In the genomic region with DNA sequence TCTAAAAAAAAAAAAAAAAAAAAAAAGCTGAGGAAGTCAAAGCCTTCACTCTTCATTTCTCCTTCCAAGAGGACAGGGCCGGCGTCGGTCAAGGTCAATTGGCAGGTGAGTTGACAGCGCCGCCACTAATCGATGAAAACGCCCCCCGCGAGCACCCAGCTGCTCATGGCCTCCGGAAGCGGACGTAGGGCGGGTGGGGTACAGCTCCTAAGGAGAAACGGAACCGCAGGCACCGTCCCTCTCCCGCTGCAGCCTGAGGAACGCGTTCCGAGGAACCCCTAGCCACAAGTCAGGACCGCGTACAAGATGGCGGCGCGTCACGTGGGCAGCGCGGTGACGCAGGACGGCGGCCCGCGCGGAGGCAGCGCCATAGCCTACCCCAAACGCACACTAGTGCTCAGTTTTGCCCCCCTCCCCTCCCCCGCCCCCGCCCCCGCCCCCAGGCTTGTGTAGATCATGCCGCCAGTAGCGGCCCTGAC, we compare ENCODE assay signal across 8 cellular contexts. TPM values are rescaled to one million over a fixed set of nuclear protein-coding genes. Genes with fewer than 3 reads are reported as not detected.
DNase-seq lines count a peak whose midpoint lies in the region; ATAC-seq, FAIRE-seq and TF ChIP-seq lines count a peak whose summit lies in the region.

A gene (plus strand): TSS at position 465 of the 479 bp plus-strand sequence. CDS start 16,045 bp downstream, outside the sequence.

- DNase-seq in A549 (ENCODE audit: low read depth in 1 of 2, low spot score in 1 of 2) (peak; percentile 93 to 97), NCI-H2171 (lab: John Stamatoyannopoulos, UW) (peak; percentile 91), WERI-Rb-1 (peak; percentile 90), bronchial epithelial cell (ENCODE audit: low read depth) (peak; percentile 78), immature natural killer cell (peak; percentile 90 to 91 (median 91)), smooth muscle cell of the brain vasculature (ENCODE audit: low read depth, low spot score) (peak; percentile 77)

- TF ChIP-seq CTCF in A549 (IDR thresholded peaks at IDR 0.05) (no peak), WERI-Rb-1 (IDR thresholded peaks at IDR 0.05; ENCODE audit: low read depth, low read length) (no peak), bronchial epithelial cell (IDR thresholded peaks at IDR 0.05; ENCODE audit: insufficient read depth, low read length, severe bottlenecking) (no peak)

- peaks cover 3% of the 10 kb centered on the region for H3K36me3 ChIP-seq in WERI-Rb-1
- H3K36me3 ChIP-seq in bronchial epithelial cell (ENCODE audit: control insufficient read depth, insufficient read depth, low read length), result no peaks in the 10 kb centered on the region

- peaks cover 24% of the 10 kb centered on the region for H3K4me1 ChIP-seq in A549

- POLR2A ChIA-PET in A549 (lab: Yijun Ruan, JAX), result interaction anchor here (0.6 to 2.6 kb wide), 15 partner anchors 9 to 679 kb away, joined by 3 to 14 read pairs (median 5); a partner anchor contains a TSS

- WGBS in A549 (ENCODE audit: missing lambda C conversion rate), result under 1% methylated on average over 35 of the region's 41 CpGs

- H3K4me3 ChIP-seq in A549, result peak within 1 kb of the TSS; percentile 94
- peak within 1 kb of the TSS; percentile 99 for H3K4me3 ChIP-seq in WERI-Rb-1 (ENCODE audit: low read depth, low read length)
- peak within 1 kb of the TSS; percentile 91 for H3K4me3 ChIP-seq in bronchial epithelial cell (ENCODE audit: low read depth, low read length)

- no peaks in the 10 kb centered on the region for H3K36me3 Mint-ChIP-seq in immature natural killer cell

- peak within 1 kb of the TSS; percentile 90 to 98 (median 96) for H3K27ac Mint-ChIP-seq in immature natural killer cell

- peak; percentile 97 for TF ChIP-seq POLR2A in A549 (IDR thresholded peaks at IDR 0.05; ENCODE audit: low read length)

- no peak for TF ChIP-seq EP300 in A549 (IDR thresholded peaks at IDR 0.05)

- no peaks in the 10 kb centered on the region for H3K27me3 ChIP-seq in WERI-Rb-1 (ENCODE audit: insufficient read depth, low read depth, severe bottlenecking)
- no peaks in the 10 kb centered on the region for H3K27me3 ChIP-seq in bronchial epithelial cell (ENCODE audit: control insufficient read depth, insufficient read depth, low read length)

- FAIRE-seq in A549 (lab: Jason Lieb, UNC) (no peak), bronchial epithelial cell (lab: Jason Lieb, UNC) (no peak)

- no peaks in the 10 kb centered on the region for H3K9me3 ChIP-seq in A549
- H3K9me3 ChIP-seq in WERI-Rb-1 (ENCODE audit: severe bottlenecking), result no peaks in the 10 kb centered on the region

- peaks cover 35 to 53% of the 10 kb centered on the region in 2 donors for H3K4me1 Mint-ChIP-seq in immature natural killer cell

- no peak for TF ChIP-seq RAD21 in A549 (conservative IDR thresholded peaks at IDR 0.05 in 1 of 2, IDR thresholded peaks at IDR 0.05 in 1 of 2)

- H3K4me3 Mint-ChIP-seq in immature natural killer cell, result peak within 1 kb of the TSS; percentile 89 to 97 (median 92)

- ATAC-seq in A549 (peak; percentile 91 to 93), GM18858 (IDR thresholded peaks at IDR 0.05; ENCODE audit: unreplicated experiment) (peak; percentile 56), HG03095 (IDR thresholded peaks at IDR 0.05; ENCODE audit: unreplicated experiment) (peak; percentile 63)

- H3K9me3 Mint-ChIP-seq in immature natural killer cell, result no peaks in the 10 kb centered on the region

- peak within 1 kb of the TSS; percentile 97 for H3K4me2 ChIP-seq in A549

- H3K27ac ChIP-seq in A549, result peak within 1 kb of the TSS; percentile 96 to 100
- peak within 1 kb of the TSS; percentile 99 for H3K27ac ChIP-seq in WERI-Rb-1

- H3K27me3 Mint-ChIP-seq in immature natural killer cell (ENCODE audit: low read depth in 3 of 3), result peaks cover 16 to 25% (median 25%) of the 10 kb centered on the region in 3 donors

- CTCF ChIA-PET in A549 (lab: Yijun Ruan, JAX), result interaction anchor here (0.9 to 6.0 kb wide), 6 partner anchors 10 to 263 kb away, joined by 5 to 109 read pairs (median 20); a partner anchor contains a TSS

TF ChIP-seq in A549, 52 proteins besides CTCF, POLR2A, EP300 and RAD21 (continues in another document):
- TF ChIP-seq CBX8 (IDR thresholded peaks at IDR 0.05) (no peak), ZSCAN20 (CRISPR knock-in tag; IDR thresholded peaks at IDR 0.05) (no peak), MAZ (IDR thresholded peaks at IDR 0.05; ENCODE audit: borderline replicate concordance, low read depth, low read length) (peak; percentile 72; the same call in 1 of the 2 replicates), ZNF302 (CRISPR knock-in tag; IDR thresholded peaks at IDR 0.05) (no peak), TFCP2L1 (CRISPR knock-in tag; IDR thresholded peaks at IDR 0.05) (0 out of 2 replicates have a peak, but pooled peaks have one; percentile 66), PHF8 (IDR thresholded peaks at IDR 0.05; ENCODE audit: borderline replicate concordance, low read depth) (peak; percentile 64; the same call in 1 of the 2 replicates), SREBF2 (IDR thresholded peaks at IDR 0.05) (no peak), ZC3H11A (IDR thresholded peaks at IDR 0.05) (no peak), JUN (IDR thresholded peaks at IDR 0.05) (peak in 1 of 2 experiments; percentile 85; a peak in 4 of 5 replicates), JUNB (IDR thresholded peaks at IDR 0.05) (no peak), CBX2 (IDR thresholded peaks at IDR 0.05; ENCODE audit: borderline replicate concordance, low read depth) (no peak), MYC (IDR thresholded peaks at IDR 0.05; ENCODE audit: borderline replicate concordance, low read length) (peak; percentile 29; the same call in 1 of the 2 replicates), HOXA7 (CRISPR knock-in tag; IDR thresholded peaks at IDR 0.05) (no peak), FOSB (CRISPR knock-in tag; IDR thresholded peaks at IDR 0.05) (no peak), HOXB5 (CRISPR knock-in tag; IDR thresholded peaks at IDR 0.05) (no peak), RNF2 (IDR thresholded peaks at IDR 0.05; ENCODE audit: borderline replicate concordance, low read depth) (no peak), RARB (CRISPR knock-in tag; IDR thresholded peaks at IDR 0.05) (no peak), BHLHE40 (IDR thresholded peaks at IDR 0.05; ENCODE audit: low read depth, low read length) (no peak), KDM5A (IDR thresholded peaks at IDR 0.05) (0 out of 2 replicates have a peak, but pooled peaks have one; percentile 32), EHF (CRISPR knock-in tag; IDR thresholded peaks at IDR 0.05) (no peak), ESRRA (IDR thresholded peaks at IDR 0.05; ENCODE audit: borderline replicate concordance, low read length) (peak; percentile 93)
- TF ChIP-seq, protein P1, sequence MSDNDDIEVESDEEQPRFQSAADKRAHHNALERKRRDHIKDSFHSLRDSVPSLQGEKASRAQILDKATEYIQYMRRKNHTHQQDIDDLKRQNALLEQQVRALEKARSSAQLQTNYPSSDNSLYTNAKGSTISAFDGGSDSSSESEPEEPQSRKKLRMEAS (IDR thresholded peaks at IDR 0.05), result peak; percentile 95
- TF ChIP-seq, protein P2, sequence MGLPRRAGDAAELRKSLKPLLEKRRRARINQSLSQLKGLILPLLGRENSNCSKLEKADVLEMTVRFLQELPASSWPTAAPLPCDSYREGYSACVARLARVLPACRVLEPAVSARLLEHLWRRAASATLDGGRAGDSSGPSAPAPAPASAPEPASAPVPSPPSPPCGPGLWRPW (IDR thresholded peaks at IDR 0.05), result no peak
- TF ChIP-seq, protein P3, sequence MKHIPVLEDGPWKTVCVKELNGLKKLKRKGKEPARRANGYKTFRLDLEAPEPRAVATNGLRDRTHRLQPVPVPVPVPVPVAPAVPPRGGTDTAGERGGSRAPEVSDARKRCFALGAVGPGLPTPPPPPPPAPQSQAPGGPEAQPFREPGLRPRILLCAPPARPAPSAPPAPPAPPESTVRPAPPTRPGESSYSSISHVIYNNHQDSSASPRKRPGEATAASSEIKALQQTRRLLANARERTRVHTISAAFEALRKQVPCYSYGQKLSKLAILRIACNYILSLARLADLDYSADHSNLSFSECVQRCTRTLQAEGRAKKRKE (CRISPR knock-in tag; IDR thresholded peaks at IDR 0.05; ENCODE audit: low read depth), result 0 out of 2 replicates have a peak, but pooled peaks have one; percentile 16
- TF ChIP-seq, protein P4, sequence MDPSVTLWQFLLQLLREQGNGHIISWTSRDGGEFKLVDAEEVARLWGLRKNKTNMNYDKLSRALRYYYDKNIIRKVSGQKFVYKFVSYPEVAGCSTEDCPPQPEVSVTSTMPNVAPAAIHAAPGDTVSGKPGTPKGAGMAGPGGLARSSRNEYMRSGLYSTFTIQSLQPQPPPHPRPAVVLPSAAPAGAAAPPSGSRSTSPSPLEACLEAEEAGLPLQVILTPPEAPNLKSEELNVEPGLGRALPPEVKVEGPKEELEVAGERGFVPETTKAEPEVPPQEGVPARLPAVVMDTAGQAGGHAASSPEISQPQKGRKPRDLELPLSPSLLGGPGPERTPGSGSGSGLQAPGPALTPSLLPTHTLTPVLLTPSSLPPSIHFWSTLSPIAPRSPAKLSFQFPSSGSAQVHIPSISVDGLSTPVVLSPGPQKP (IDR thresholded peaks at IDR 0.05; ENCODE audit: low read depth, low read length), result no peak
- TF ChIP-seq, protein P5, sequence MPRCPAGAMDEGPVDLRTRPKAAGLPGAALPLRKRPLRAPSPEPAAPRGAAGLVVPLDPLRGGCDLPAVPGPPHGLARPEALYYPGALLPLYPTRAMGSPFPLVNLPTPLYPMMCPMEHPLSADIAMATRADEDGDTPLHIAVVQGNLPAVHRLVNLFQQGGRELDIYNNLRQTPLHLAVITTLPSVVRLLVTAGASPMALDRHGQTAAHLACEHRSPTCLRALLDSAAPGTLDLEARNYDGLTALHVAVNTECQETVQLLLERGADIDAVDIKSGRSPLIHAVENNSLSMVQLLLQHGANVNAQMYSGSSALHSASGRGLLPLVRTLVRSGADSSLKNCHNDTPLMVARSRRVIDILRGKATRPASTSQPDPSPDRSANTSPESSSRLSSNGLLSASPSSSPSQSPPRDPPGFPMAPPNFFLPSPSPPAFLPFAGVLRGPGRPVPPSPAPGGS (IDR thresholded peaks at IDR 0.05), result peak; percentile 57; the same call in 1 of the 3 replicates

RNA-seq across cellular contexts. Expression of the gene that starts here (rescaled TPM):
- polyA plus RNA-seq in A549 (2011; rRNA removed), result 77.1 and 88.9 TPM in 2 replicates
- polyA plus RNA-seq in A549 (2012; cell fraction: cytosol; rRNA removed), result 45.5 and 51.2 TPM in 2 replicates
- 9.7 and 15.0 TPM in 2 replicates for polyA plus RNA-seq in A549 (2012; cell fraction: nucleus; rRNA removed)
- polyA plus RNA-seq in A549 (2017; fragmentation: RNase III; extraction: RNeasy Plus Mini Kit Qiagen cat#74134 plus additional on column Dnase treatment), result 30.9 to 35.9 TPM (median 34.2 TPM) in 3 replicates
- polyA minus RNA-seq in A549 (2011; rRNA and poly(A)+ RNA removed), result 82.5 and 96.9 TPM in 2 replicates
- total RNA-seq in bronchial epithelial cell, result 31.3 and 39.6 TPM in 2 replicates
- 10 to 100 TPM; 34.9 to 43.8 (median 37.6) TPM for polyA plus RNA-seq in immature natural killer cell

Comparison
In these comparisons a context has a peak if more than half of its experiments do, and no peak if none do; other contexts are left out.
1. Peak in every context shown above with its lines: DNase-seq, ATAC-seq, H3K4me3 ChIP-seq and H3K27ac ChIP-seq.